Comparison of ENCODE assay signal across 8 cellular contexts in the genomic region with DNA sequence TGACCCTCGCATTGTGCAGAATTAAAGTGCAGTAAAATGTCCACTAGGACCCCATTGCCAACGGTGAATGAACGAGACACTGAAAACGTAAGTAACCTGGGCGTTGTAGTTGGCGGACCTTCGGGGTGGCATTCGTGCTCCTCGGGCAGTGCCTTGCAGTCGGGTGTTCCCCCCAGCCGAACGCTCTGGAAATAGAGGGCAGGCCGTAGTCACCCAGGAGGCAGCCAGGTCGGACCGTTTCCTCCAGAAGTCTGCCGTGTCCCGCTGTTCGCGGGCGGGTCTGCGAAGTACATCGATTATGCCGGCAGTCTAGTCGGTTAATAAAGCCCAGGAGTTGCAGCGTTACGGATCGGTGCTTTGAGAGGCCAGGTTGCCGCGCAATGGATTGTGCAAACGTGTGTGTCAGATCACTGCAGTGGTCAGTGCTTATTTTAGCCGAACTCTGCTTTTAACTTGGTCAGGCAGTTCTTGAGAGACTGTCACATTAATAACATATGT.
DNase-seq lines count a peak whose midpoint lies in the region; ATAC-seq lines count a peak whose summit lies in the region.

No MANE protein-coding gene starts in this region.

- H3K9me3 ChIP-seq in HUES48 (ENCODE audit: control insufficient read depth, insufficient read depth, low read length) = no peaks in the 10 kb centered on the region
- no peaks in the 10 kb centered on the region for H3K9me3 ChIP-seq in duodenal mucosa (ENCODE audit: control insufficient read depth in 1 of 2, low read length in 2 of 2)

- H3K4me3 Mint-ChIP-seq in stimulated activated naive CD8-positive, alpha-beta T cell treated with anti-CD3 and anti-CD28 coated beads, Interleukin-15, Interleukin-2, amounts not matched to agents 100 ng/mL and 50 ng/mL, for 24 hours = peak overlapping the region; percentile 98

- peaks cover under 1% of the 10 kb centered on the region for H3K27me3 Mint-ChIP-seq in stimulated activated naive CD8-positive, alpha-beta T cell treated with anti-CD3 and anti-CD28 coated beads, Interleukin-15, Interleukin-2, amounts not matched to agents 100 ng/mL and 50 ng/mL, for 24 hours

- H3K4me1 ChIP-seq in HUES48 (ENCODE audit: control insufficient read depth, insufficient read depth, low read length) = peaks cover 10% of the 10 kb centered on the region
- peaks cover 21 to 22% of the 10 kb centered on the region in 2 donors for H3K4me1 ChIP-seq in duodenal mucosa (ENCODE audit: control insufficient read depth in 1 of 2, insufficient read depth in 2 of 2, low read length in 2 of 2)

- peak; percentile 33 to 49 for DNase-seq in NCI-H524 (lab: John Stamatoyannopoulos, UW)
- DNase-seq in NCI-H524 treated with DMSO at 0.1 percent for 48 hours (lab: John Stamatoyannopoulos, UW) = no peak
- DNase-seq in activated CD4-positive, alpha-beta T cell treated with anti-CD3 and anti-CD28 coated beads for 1 hour = peak; percentile 15
- DNase-seq in medulla oblongata (ENCODE audit: extremely low spot score) = peak; percentile 37

- H3K36me3 ChIP-seq in HUES48 (ENCODE audit: control insufficient read depth, insufficient read depth, low read length) (no peaks in the 10 kb centered on the region), duodenal mucosa (ENCODE audit: control insufficient read depth in 1 of 2, insufficient read depth in 2 of 2, low read length in 2 of 2) (no peaks in the 10 kb centered on the region)

- H3K9ac ChIP-seq in HUES48 (ENCODE audit: low read depth, low read length) (peak overlapping the region; percentile 82), duodenal mucosa (ENCODE audit: low read depth in 1 of 2, low read length in 2 of 2) (peak overlapping the region; percentile 94 to 96)

- H3K4me1 Mint-ChIP-seq in stimulated activated naive CD8-positive, alpha-beta T cell treated with anti-CD3 and anti-CD28 coated beads, Interleukin-15, Interleukin-2, amounts not matched to agents 100 ng/mL and 50 ng/mL, for 24 hours (ENCODE audit: low read depth) = peaks cover 57% of the 10 kb centered on the region

- H3K9me3 Mint-ChIP-seq in stimulated activated naive CD8-positive, alpha-beta T cell treated with anti-CD3 and anti-CD28 coated beads, Interleukin-15, Interleukin-2, amounts not matched to agents 100 ng/mL and 50 ng/mL, for 24 hours = no peaks in the 10 kb centered on the region

- ATAC-seq in HG03571 (IDR thresholded peaks at IDR 0.05; ENCODE audit: unreplicated experiment) = no peak

- H3K27ac Mint-ChIP-seq in stimulated activated naive CD8-positive, alpha-beta T cell treated with anti-CD3 and anti-CD28 coated beads, Interleukin-15, Interleukin-2, amounts not matched to agents 100 ng/mL and 50 ng/mL, for 24 hours = peak overlapping the region; percentile 94

- H3K36me3 Mint-ChIP-seq in stimulated activated naive CD8-positive, alpha-beta T cell treated with anti-CD3 and anti-CD28 coated beads, Interleukin-15, Interleukin-2, amounts not matched to agents 100 ng/mL and 50 ng/mL, for 24 hours (ENCODE audit: low read depth) = peaks cover 5% of the 10 kb centered on the region

- peak overlapping the region; percentile 97 for H3K4me3 ChIP-seq in HUES48 (ENCODE audit: low read depth, low read length)
- H3K4me3 ChIP-seq in duodenal mucosa (ENCODE audit: low read depth in 1 of 2, low read length in 2 of 2) = peak overlapping the region; percentile 94 to 100

- H3K27me3 ChIP-seq in HUES48 (ENCODE audit: control insufficient read depth, insufficient read depth, low read length) (peaks cover 7% of the 10 kb centered on the region), duodenal mucosa (ENCODE audit: control insufficient read depth in 1 of 2, insufficient read depth in 2 of 2, low read length in 2 of 2) (peaks cover 2 to 3% of the 10 kb centered on the region in 2 donors)

- H3K27ac ChIP-seq in HUES48 (ENCODE audit: low read depth, low read length) (peak overlapping the region; percentile 95), duodenal mucosa (ENCODE audit: low read depth, low read length) (peak overlapping the region; percentile 97)
